In the genomic region with DNA sequence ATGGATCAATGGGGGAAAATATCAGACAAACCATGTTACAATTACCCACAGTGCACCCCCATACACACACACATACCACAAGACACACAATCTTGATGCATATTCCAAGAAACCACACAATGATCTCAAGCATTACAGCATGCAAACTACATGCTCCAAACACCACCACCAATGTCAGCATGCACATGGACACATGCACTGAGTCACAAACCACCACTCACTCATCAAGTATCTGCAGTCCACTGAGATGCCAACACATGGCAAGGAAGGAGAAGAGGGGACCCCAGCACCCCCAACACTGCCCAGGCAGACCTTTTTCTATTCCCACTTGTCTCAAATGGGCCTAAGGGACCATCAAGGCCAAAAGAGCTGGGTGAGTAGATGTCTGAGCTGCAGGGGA, we compare ENCODE assay signal across 1 cellular context.
TF ChIP-seq lines count a peak whose summit lies in the region.

No MANE protein-coding gene starts in this region.

TF ChIP-seq in GM12878, 131 proteins besides CTCF, POLR2A, EP300 and RAD21 (continued from another document):
- TF ChIP-seq, protein P1, sequence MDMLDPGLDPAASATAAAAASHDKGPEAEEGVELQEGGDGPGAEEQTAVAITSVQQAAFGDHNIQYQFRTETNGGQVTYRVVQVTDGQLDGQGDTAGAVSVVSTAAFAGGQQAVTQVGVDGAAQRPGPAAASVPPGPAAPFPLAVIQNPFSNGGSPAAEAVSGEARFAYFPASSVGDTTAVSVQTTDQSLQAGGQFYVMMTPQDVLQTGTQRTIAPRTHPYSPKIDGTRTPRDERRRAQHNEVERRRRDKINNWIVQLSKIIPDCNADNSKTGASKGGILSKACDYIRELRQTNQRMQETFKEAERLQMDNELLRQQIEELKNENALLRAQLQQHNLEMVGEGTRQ (IDR thresholded peaks at IDR 0.05; ENCODE audit: borderline replicate concordance, low read depth, low read length), result no peak
